Comparison of ENCODE assay signal across 1 cellular context in genomic region chr10:101067356-101068083, GRCh38.
TF ChIP-seq lines count a peak whose summit lies in the region.

No MANE protein-coding gene starts in this region.

TF ChIP-seq in GM23338, 12 proteins besides CTCF, POLR2A, EP300 and RAD21 (continued from another document):
- no peak for TF ChIP-seq ZNF462 (CRISPR knock-in tag; IDR thresholded peaks at IDR 0.05)
